Comparison of ENCODE assay signal across 8 cellular contexts in genomic region chr1:204190212-204191211, GRCh38.
DNase-seq lines count a peak whose midpoint lies in the region; TF ChIP-seq lines count a peak whose summit lies in the region.

No MANE protein-coding gene starts in this region.

- no peaks in the 10 kb centered on the region for H3K9me3 Mint-ChIP-seq in nephron

- no peaks in the 10 kb centered on the region for H3K36me3 ChIP-seq in effector memory CD4-positive, alpha-beta T cell (ENCODE audit: control insufficient read depth, insufficient read depth, low read length)

- peaks cover 62% of the 10 kb centered on the region for H3K27me3 Mint-ChIP-seq in nephron (ENCODE audit: low read depth)

- H3K4me3 ChIP-seq in effector memory CD4-positive, alpha-beta T cell (ENCODE audit: insufficient read depth, low read depth, low read length, poor library complexity, severe bottlenecking): peak overlapping the region; percentile 20

- H3K9me3 ChIP-seq in effector memory CD4-positive, alpha-beta T cell (ENCODE audit: control insufficient read depth, low read length): no peaks in the 10 kb centered on the region

- H3K4me1 ChIP-seq in effector memory CD4-positive, alpha-beta T cell (ENCODE audit: control insufficient read depth, insufficient read depth, low read length, poor library complexity, severe bottlenecking): no peaks in the 10 kb centered on the region

- peak overlapping the region; percentile 31 to 78 (median 32) for H3K27ac Mint-ChIP-seq in nephron

- in situ Hi-C loops in GM13976 (cut with MboI; ENCODE audit: low sequenced_read_pairs, unreplicated experiment): no loop called here

- TF ChIP-seq CTCF in GM13976 (IDR thresholded peaks at IDR 0.05; ENCODE audit: borderline replicate concordance, control extremely low read depth, extremely low read depth, insufficient read depth, missing control alignments): no peak
- no peak for TF ChIP-seq CTCF in nephron (IDR thresholded peaks at IDR 0.05; ENCODE audit: unreplicated experiment in 3 of 3)

- no peak overlapping the region for H3K27ac ChIP-seq in effector memory CD4-positive, alpha-beta T cell (ENCODE audit: insufficient read depth, low read length, poor library complexity, severe bottlenecking)

- no peaks in the 10 kb centered on the region for H3K36me3 Mint-ChIP-seq in nephron (ENCODE audit: low read depth)

- peak overlapping the region; percentile 51 to 66 (median 65) for H3K4me3 Mint-ChIP-seq in nephron

- peaks cover 24% of the 10 kb centered on the region for H3K4me1 Mint-ChIP-seq in nephron

- DNase-seq in GM13976 (ENCODE audit: low spot score) (peak; percentile 50), NCI-H345 treated with DMSO at 0.1 percent for 48 hours (lab: John Stamatoyannopoulos, UW; ENCODE audit: unreplicated experiment) (peak; percentile 9), activated gamma-delta T cell (lab: John Stamatoyannopoulos, UW) (no peak), NCI-H446 (lab: John Stamatoyannopoulos, UW) (no peak), ecto neural progenitor cell (ENCODE audit: low spot score) (no peak)
- DNase-seq in effector memory CD4-positive, alpha-beta T cell: peak in 1 of 3 donors; percentile 17
- DNase-seq in activated effector memory CD4-positive, alpha-beta T cell treated with anti-CD3 and anti-CD28 coated beads, Interleukin-2, amount 50 U/mL, for 16 hours: no peak

- peaks cover 8% of the 10 kb centered on the region for H3K27me3 ChIP-seq in effector memory CD4-positive, alpha-beta T cell (replicated peaks; ENCODE audit: control insufficient read depth, insufficient read depth, low read length, poor library complexity, severe bottlenecking)

Comparison
In these comparisons a context has a peak if more than half of its experiments do, and no peak if none do; other contexts are left out.
1. DNase-seq: peak in GM13976 (single experiment) and NCI-H345 treated with DMSO at 0.1 percent for 48 hours (single experiment); none in activated gamma-delta T cell (single experiment), NCI-H446 (0 of 2), activated effector memory CD4-positive, alpha-beta T cell treated with anti-CD3 and anti-CD28 coated beads, Interleukin-2, amount 50 U/mL, for 16 hours (single experiment) and ecto neural progenitor cell (single experiment).